ENCODE assay signal across 25 cellular contexts in genomic region chrX:1223253-1223621, GRCh38. TPM values are rescaled to one million over a fixed set of nuclear protein-coding genes. Genes with fewer than 3 reads are reported as not detected.
A peak's percentile ranks its signal among the peaks of the same experiment; 100 is the strongest.
DNase-seq lines count a peak whose midpoint lies in the region; ATAC-seq, FAIRE-seq and TF ChIP-seq lines count a peak whose summit lies in the region.
"Had no signal": no experiment of that assay in that cellular context is flagged by ENCODE, and none has a peak within 500 bp of the region (broad histone marks: within the 10 kb centered on the region; RNA-seq: fewer than 3 reads in every experiment).

No MANE protein-coding gene starts in this region.

- H3K4me1 ChIP-seq in HEK293 (ENCODE audit: control insufficient read depth, insufficient read depth, low read length) (no peaks in the 10 kb centered on the region), esophagus muscularis mucosa (no peaks in the 10 kb centered on the region)

- peaks cover 3% of the 10 kb centered on the region for H3K27me3 Mint-ChIP-seq in activated CD4-positive, alpha-beta T cell treated with anti-CD3 and anti-CD28 coated beads, Interleukin-2, amount 10 ng/mL, durations not matched to agents 24 days and 14 days
- H3K27me3 Mint-ChIP-seq in activated CD4-positive, alpha-beta T cell treated with anti-CD3 and anti-CD28 coated beads, Interleukin-2, amount 10 ng/mL, durations not matched to agents 7 days and 5 days, result no peaks in the 10 kb centered on the region
- H3K27me3 Mint-ChIP-seq: B cell; CD4-positive, CD25-positive, alpha-beta regulatory T cell; IgD-negative memory B cell; T-cell had no signal

- POLR2A ChIA-PET in activated CD4-positive, alpha-beta T cell treated with anti-CD3 and anti-CD28 coated beads, Interleukin-2, amount 10 ng/mL, durations not matched to agents 7 days and 5 days (lab: Charles Lee), result no interaction called here
- POLR2A ChIA-PET in HEK293 (lab: Yijun Ruan, JAX), result no interaction called here

- intact Hi-C loops in activated CD4-positive, alpha-beta T cell treated with anti-CD3 and anti-CD28 coated beads, Interleukin-2, amount 10 ng/mL, durations not matched to agents 24 days and 14 days (cut with micrococcal nuclease), result no loop called here
- intact Hi-C loops in esophagus muscularis mucosa (cut with DNase I), result no loop called here

- DNase-seq in activated CD4-positive, alpha-beta T cell treated with anti-CD3 and anti-CD28 coated beads, Interleukin-2, amount 10 ng/mL, durations not matched to agents 24 days and 14 days, result peak; percentile 37
- DNase-seq in activated CD4-positive, alpha-beta T cell treated with anti-CD3 and anti-CD28 coated beads, Interleukin-2, amount 10 ng/mL, durations not matched to agents 7 days and 5 days, result no peak
- DNase-seq in bronchial epithelial cell (ENCODE audit: low read depth) (no peak), esophagus muscularis mucosa (ENCODE audit: extremely low spot score) (no peak)
- DNase-seq in activated CD4-positive, CD25-positive, alpha-beta regulatory T cell treated with anti-CD3 and anti-CD28 coated beads, Interleukin-2, amount 50 U/mL, for 72 hours, result no peak
- DNase-seq: CD4-positive, CD25-positive, alpha-beta regulatory T cell; DMS 273 treated with DMSO at 0.1 percent for 48 hours; DND-41; GOT3; Karpas-422; NCI-H1417; NCI-H187; NCI-H446 treated with DMSO at 0.1 percent for 48 hours; NCI-H526 treated with DMSO at 0.1 percent for 48 hours; SIG-M5; SK-N-SH; T-cell had no signal

- ATAC-seq in GM21381 (IDR thresholded peaks at IDR 0.05; ENCODE audit: unreplicated experiment), result no peak
- ATAC-seq: T-cell had no signal

- H3K27ac ChIP-seq in HEK293 (ENCODE audit: extremely low read depth, low read depth, low read length), result no peak overlapping the region
- no peak overlapping the region for H3K27ac ChIP-seq in esophagus muscularis mucosa (replicated peaks in 1 of 4)
- H3K27ac ChIP-seq: RWPE1 had no signal

- peak; percentile 90 for FAIRE-seq in bronchial epithelial cell (lab: Jason Lieb, UNC)
- FAIRE-seq: A204.1, GM12891 had no signal

- H3K9me3 Mint-ChIP-seq in activated CD4-positive, alpha-beta T cell treated with anti-CD3 and anti-CD28 coated beads, Interleukin-2, amount 10 ng/mL, durations not matched to agents 24 days and 14 days, result peaks cover 23% of the 10 kb centered on the region
- H3K9me3 Mint-ChIP-seq in activated CD4-positive, alpha-beta T cell treated with anti-CD3 and anti-CD28 coated beads, Interleukin-2, amount 10 ng/mL, durations not matched to agents 7 days and 5 days, result peaks cover 11% of the 10 kb centered on the region

- H3K9me3 ChIP-seq in HEK293 (ENCODE audit: control insufficient read depth, insufficient read depth, low read depth, low read length) (no peaks in the 10 kb centered on the region; the same call in 1 of the 2 replicates), esophagus muscularis mucosa (peaks cover 0 to 26% (median 11%) of the 10 kb centered on the region in 4 donors)
- H3K9me3 ChIP-seq: SK-N-SH had no signal

- TF ChIP-seq CTCF in HEK293 (tag by site-specific recombination; IDR thresholded peaks at IDR 0.05) (no peak), bronchial epithelial cell (IDR thresholded peaks at IDR 0.05; ENCODE audit: insufficient read depth, low read length, severe bottlenecking) (no peak), esophagus muscularis mucosa (IDR thresholded peaks at IDR 0.05) (no peak)

- H3K4me1 Mint-ChIP-seq in activated CD4-positive, alpha-beta T cell treated with anti-CD3 and anti-CD28 coated beads, Interleukin-2, amount 10 ng/mL, durations not matched to agents 24 days and 14 days, result peaks cover 5% of the 10 kb centered on the region
- H3K4me1 Mint-ChIP-seq in activated CD4-positive, alpha-beta T cell treated with anti-CD3 and anti-CD28 coated beads, Interleukin-2, amount 10 ng/mL, durations not matched to agents 7 days and 5 days, result peaks cover 8% of the 10 kb centered on the region
- H3K4me1 Mint-ChIP-seq: B cell, IgD-negative memory B cell had no signal

- H3K36me3 Mint-ChIP-seq in activated CD4-positive, alpha-beta T cell treated with anti-CD3 and anti-CD28 coated beads, Interleukin-2, amount 10 ng/mL, durations not matched to agents 24 days and 14 days (ENCODE audit: low read depth), result peaks cover 6% of the 10 kb centered on the region
- peaks cover 1% of the 10 kb centered on the region for H3K36me3 Mint-ChIP-seq in activated CD4-positive, alpha-beta T cell treated with anti-CD3 and anti-CD28 coated beads, Interleukin-2, amount 10 ng/mL, durations not matched to agents 7 days and 5 days (ENCODE audit: low read depth)
- H3K36me3 Mint-ChIP-seq: CD4-positive, CD25-positive, alpha-beta regulatory T cell; T-cell had no signal

- H3K27me3 ChIP-seq in bronchial epithelial cell (ENCODE audit: control insufficient read depth, insufficient read depth, low read length) (no peaks in the 10 kb centered on the region), esophagus muscularis mucosa (no peaks in the 10 kb centered on the region)

- TF ChIP-seq POLR2A in esophagus muscularis mucosa (IDR thresholded peaks at IDR 0.05; ENCODE audit: low read depth), result no peak

- no peak overlapping the region for H3K4me3 Mint-ChIP-seq in activated CD4-positive, alpha-beta T cell treated with anti-CD3 and anti-CD28 coated beads, Interleukin-2, amount 10 ng/mL, durations not matched to agents 24 days and 14 days
- no peak overlapping the region for H3K4me3 Mint-ChIP-seq in activated CD4-positive, alpha-beta T cell treated with anti-CD3 and anti-CD28 coated beads, Interleukin-2, amount 10 ng/mL, durations not matched to agents 7 days and 5 days
- H3K4me3 Mint-ChIP-seq: B cell, IgD-negative memory B cell, T-cell had no signal

- CTCF ChIA-PET in activated CD4-positive, alpha-beta T cell treated with anti-CD3 and anti-CD28 coated beads, Interleukin-2, amount 10 ng/mL, durations not matched to agents 7 days and 5 days (lab: Charles Lee), result no interaction called here
- CTCF ChIA-PET in HEK293 (lab: Yijun Ruan, JAX), result no interaction called here

- H3K36me3 ChIP-seq in HEK293 (ENCODE audit: control insufficient read depth in 2 of 2, insufficient read depth in 1 of 2, low read length in 2 of 2), result no peaks in the 10 kb centered on the region
- H3K36me3 ChIP-seq in bronchial epithelial cell (ENCODE audit: control insufficient read depth, insufficient read depth, low read length), result no peaks in the 10 kb centered on the region
- H3K36me3 ChIP-seq in esophagus muscularis mucosa, result no peaks in the 10 kb centered on the region

- H3K4me3 ChIP-seq in HEK293 (ENCODE audit: low read depth, low read length) (no peak overlapping the region), bronchial epithelial cell (ENCODE audit: low read depth, low read length) (no peak overlapping the region), esophagus muscularis mucosa (no peak overlapping the region)

- no peak for TF ChIP-seq EP300 in esophagus muscularis mucosa (IDR thresholded peaks at IDR 0.05)

- H3K27ac Mint-ChIP-seq in activated CD4-positive, alpha-beta T cell treated with anti-CD3 and anti-CD28 coated beads, Interleukin-2, amount 10 ng/mL, durations not matched to agents 24 days and 14 days, result no peak overlapping the region
- no peak overlapping the region for H3K27ac Mint-ChIP-seq in activated CD4-positive, alpha-beta T cell treated with anti-CD3 and anti-CD28 coated beads, Interleukin-2, amount 10 ng/mL, durations not matched to agents 7 days and 5 days
- H3K27ac Mint-ChIP-seq: B cell, IgD-negative memory B cell, T-cell had no signal

TF ChIP-seq in HEK293, 187 proteins besides CTCF, POLR2A, EP300 and RAD21 (continues in another document):
- TF ChIP-seq ZEB2 (tag by site-specific recombination; IDR thresholded peaks at IDR 0.05), result no peak
- no peak for TF ChIP-seq ZNF239 (tag by site-specific recombination; IDR thresholded peaks at IDR 0.05)
- TF ChIP-seq ZNF391 (tag by site-specific recombination; IDR thresholded peaks at IDR 0.05; ENCODE audit: borderline replicate concordance, low read depth), result no peak
- TF ChIP-seq ZNF37A (tag by site-specific recombination; IDR thresholded peaks at IDR 0.05), result no peak
- no peak for TF ChIP-seq BCL11B (tag by site-specific recombination; IDR thresholded peaks at IDR 0.05; ENCODE audit: low read depth)
- no peak for TF ChIP-seq ZNF621 (tag by site-specific recombination; IDR thresholded peaks at IDR 0.05)
- no peak for TF ChIP-seq ZIC2 (tag by site-specific recombination; IDR thresholded peaks at IDR 0.05)
- no peak for TF ChIP-seq ZBTB26 (tag by site-specific recombination; optimal IDR thresholded peaks at IDR 0.05)
- peak; percentile 65; the same call in 1 of the 2 replicates for TF ChIP-seq TRIM28 (IDR thresholded peaks at IDR 0.05; ENCODE audit: borderline replicate concordance, low read length)
- no peak for TF ChIP-seq ZSCAN30 (tag by site-specific recombination; IDR thresholded peaks at IDR 0.05)

RNA-seq across cellular contexts. Expression of gene CRLF2, which starts 10.8 kb away (rescaled TPM):
- 0.95 and 1.5 TPM in 2 replicates for total RNA-seq in activated CD4-positive, alpha-beta T cell treated with anti-CD3 and anti-CD28 coated beads, Interleukin-2, amount 10 ng/mL, durations not matched to agents 24 days and 14 days
- total RNA-seq in activated CD4-positive, alpha-beta T cell treated with anti-CD3 and anti-CD28 coated beads, Interleukin-2, amount 10 ng/mL, durations not matched to agents 7 days and 5 days, result 1 to 10 TPM; 3.4 to 4.5 TPM
- total RNA-seq in bronchial epithelial cell (not detected in 2 replicates), esophagus muscularis mucosa (1 to 10 TPM in 2 of 4 donors, under 1 TPM in 1, not detected in 1; 0.63 to 2.1 (median 1.3) TPM)
- total RNA-seq: B cell had no signal

RNA-seq across cellular contexts. Expression of gene CSF2RA, which starts 45.4 kb away (rescaled TPM):
- 0.28 and 0.30 TPM in 2 replicates for total RNA-seq in activated CD4-positive, alpha-beta T cell treated with anti-CD3 and anti-CD28 coated beads, Interleukin-2, amount 10 ng/mL, durations not matched to agents 24 days and 14 days
- under 1 TPM in 1 of 2 experiments, not detected in 1; 0.25 TPM for total RNA-seq in activated CD4-positive, alpha-beta T cell treated with anti-CD3 and anti-CD28 coated beads, Interleukin-2, amount 10 ng/mL, durations not matched to agents 7 days and 5 days
- total RNA-seq in bronchial epithelial cell (0.26 TPM in 1 of 2 replicates, not detected in the other), esophagus muscularis mucosa (1 to 10 TPM; 2.1 to 6.3 (median 4.3) TPM)
- total RNA-seq: CD4-positive, CD25-positive, alpha-beta regulatory T cell; M059J had no signal
